8 cellular contexts compared by ENCODE assay signal in the genomic region with DNA sequence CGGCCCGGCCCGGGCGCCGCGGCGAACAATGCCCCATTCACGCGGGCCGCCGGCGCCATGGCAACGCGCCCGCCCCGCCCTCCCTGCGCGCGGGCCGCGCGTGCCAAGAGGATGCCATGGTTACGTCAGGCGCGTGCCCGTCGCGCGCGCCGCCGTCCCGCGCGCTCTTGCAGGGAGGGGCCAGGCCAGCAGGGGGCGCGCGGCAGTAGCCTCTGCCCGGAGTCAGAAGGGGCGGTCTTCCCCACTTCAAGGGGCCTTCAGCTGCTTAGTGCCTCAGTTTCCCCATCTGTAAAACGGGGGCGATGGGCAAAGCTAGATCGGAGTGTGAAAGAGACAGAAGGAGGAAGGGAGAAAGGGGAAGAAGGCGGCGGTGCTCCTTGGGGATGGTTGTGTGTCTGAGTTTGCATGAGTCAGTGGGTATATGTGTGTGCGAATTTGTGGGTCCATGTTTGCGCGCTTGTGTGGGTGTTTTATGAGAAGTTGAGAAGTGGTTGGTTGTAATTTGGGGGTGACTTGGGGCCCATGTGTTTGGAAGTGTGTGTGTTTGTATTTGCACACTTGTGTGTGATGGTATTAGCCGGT. TPM values are rescaled to one million over a fixed set of nuclear protein-coding genes. Genes with fewer than 3 reads are reported as not detected.
A peak's percentile ranks its signal among the peaks of the same experiment; 100 is the strongest.
DNase-seq lines count a peak whose midpoint lies in the region; ATAC-seq, FAIRE-seq and TF ChIP-seq lines count a peak whose summit lies in the region.

No MANE protein-coding gene starts in this region.

- peaks cover 3% of the 10 kb centered on the region for H3K27me3 Mint-ChIP-seq in activated B cell treated with CpG ODN at 0.5 μM for 24 hours

- no peak overlapping the region for H3K4me3 Mint-ChIP-seq in activated B cell treated with CpG ODN at 0.5 μM for 24 hours

- no peaks in the 10 kb centered on the region for H3K36me3 Mint-ChIP-seq in activated B cell treated with CpG ODN at 0.5 μM for 24 hours (ENCODE audit: low read depth)

- H3K4me1 Mint-ChIP-seq in activated B cell treated with CpG ODN at 0.5 μM for 24 hours, result peaks cover 5% of the 10 kb centered on the region

- CTCF ChIA-PET in activated B cell treated with CpG ODN at 0.5 μM for 24 hours (lab: Charles Lee), result interaction anchor here (1.4 to 3.8 kb wide), 3 partner anchors 30 to 111 kb away, joined by 4 to 34 read pairs (median 21); no protein-coding TSS in a partner anchor

- H3K79me2 ChIP-seq in ACC112 (ENCODE audit: control insufficient read depth, insufficient read depth, low read length, unreplicated experiment), result no peaks in the 10 kb centered on the region

- peak; percentile 72 for FAIRE-seq in GM18507 (lab: Jason Lieb, UNC)
- no peak for FAIRE-seq in bronchial epithelial cell (lab: Jason Lieb, UNC)

- no peaks in the 10 kb centered on the region for H3K27me3 ChIP-seq in ACC112 (ENCODE audit: insufficient read depth, low read length)
- H3K27me3 ChIP-seq in bronchial epithelial cell (ENCODE audit: control insufficient read depth, insufficient read depth, low read length), result peaks cover 2% of the 10 kb centered on the region
- H3K27me3 ChIP-seq in kidney epithelial cell (ENCODE audit: control insufficient read depth, insufficient read depth, low read length), result peaks cover 21% of the 10 kb centered on the region

- no peak overlapping the region for H3K27ac ChIP-seq in ACC112 (ENCODE audit: low read depth, low read length)

- TF ChIP-seq CTCF in activated B cell treated with CpG ODN at 0.5 μM for 24 hours (IDR thresholded peaks at IDR 0.05) (peak; percentile 65), bronchial epithelial cell (IDR thresholded peaks at IDR 0.05; ENCODE audit: insufficient read depth, low read length, severe bottlenecking) (peak; percentile 93), kidney epithelial cell (IDR thresholded peaks at IDR 0.05; ENCODE audit: insufficient read depth, low read length, poor library complexity, severe bottlenecking) (peak; percentile 60)

- POLR2A ChIA-PET in activated B cell treated with CpG ODN at 0.5 μM for 24 hours (lab: Charles Lee), result interaction anchor here (0.6 to 1.9 kb wide), 2 partner anchors 111 to 172 kb away, joined by 3 to 5 read pairs; no protein-coding TSS in a partner anchor

- peak; percentile 78 for ATAC-seq in activated B cell treated with CpG ODN at 0.5 μM for 24 hours (ENCODE audit: low read depth)
- no peak for ATAC-seq in HG02852 (IDR thresholded peaks at IDR 0.05; ENCODE audit: unreplicated experiment)

- no peaks in the 10 kb centered on the region for H3K9me3 Mint-ChIP-seq in activated B cell treated with CpG ODN at 0.5 μM for 24 hours

- H3K4me1 ChIP-seq in ACC112 (ENCODE audit: control insufficient read depth, insufficient read depth, low read length, unreplicated experiment), result no peaks in the 10 kb centered on the region

- DNase-seq in GM18507 (ENCODE audit: extremely low spot score, insufficient read length, low read depth), result peak; percentile 74
- DNase-seq in NCI-H2029 treated with DMSO at 0.1 percent for 48 hours (lab: John Stamatoyannopoulos, UW), result peak; percentile 18
- DNase-seq in activated B cell treated with CpG ODN at 0.5 μM for 24 hours, result peak; percentile 94
- DNase-seq in bronchial epithelial cell (ENCODE audit: low read depth), result peak; percentile 31
- DNase-seq in kidney epithelial cell (ENCODE audit: low read depth), result no peak
- peak; percentile 60 to 73 for DNase-seq in stimulated activated CD4-positive, alpha-beta T cell treated with anti-CD3 and anti-CD28 coated beads, Interleukin-15, amount 100 ng/mL, for 48 hours (ENCODE audit: low read depth in 2 of 2)

- peak overlapping the region; percentile 67 for H3K4me3 ChIP-seq in ACC112 (ENCODE audit: low read depth, low read length)
- H3K4me3 ChIP-seq in bronchial epithelial cell (ENCODE audit: low read depth, low read length), result peak overlapping the region; percentile 15
- H3K4me3 ChIP-seq in kidney epithelial cell (ENCODE audit: low read depth, low read length), result peak overlapping the region; percentile 22

- H2AFZ ChIP-seq in ACC112 (ENCODE audit: low read length, unreplicated experiment), result peak overlapping the region; percentile 62

- H3K36me3 ChIP-seq in ACC112 (ENCODE audit: insufficient read depth, low read length) (no peaks in the 10 kb centered on the region), bronchial epithelial cell (ENCODE audit: control insufficient read depth, insufficient read depth, low read length) (no peaks in the 10 kb centered on the region), kidney epithelial cell (ENCODE audit: control insufficient read depth, insufficient read depth, low read length) (no peaks in the 10 kb centered on the region)

- H3K27ac Mint-ChIP-seq in activated B cell treated with CpG ODN at 0.5 μM for 24 hours, result no peak overlapping the region

- intact Hi-C loops in activated B cell treated with CpG ODN at 0.5 μM for 24 hours (cut with micrococcal nuclease), result loop anchor here (1.0 kb wide), 5 partner anchors 51 to 172 kb away; a partner anchor contains a TSS

RNA-seq across cellular contexts. Expression of a gene that starts 11.6 kb away (rescaled TPM):
- total RNA-seq in activated B cell treated with CpG ODN at 0.5 μM for 24 hours (2.6 and 2.7 TPM in 2 replicates), bronchial epithelial cell (5.4 and 5.8 TPM in 2 replicates), kidney epithelial cell (6.7 and 9.7 TPM in 2 replicates)

RNA-seq across cellular contexts. Expression of a gene that starts 14.3 kb away (rescaled TPM):
- total RNA-seq in activated B cell treated with CpG ODN at 0.5 μM for 24 hours (not detected in 2 replicates), bronchial epithelial cell (not detected in 2 replicates), kidney epithelial cell (not detected in 2 replicates)

RNA-seq across cellular contexts. Expression of a gene that starts 26.6 kb away (rescaled TPM):
- 16.7 and 19.6 TPM in 2 replicates for total RNA-seq in activated B cell treated with CpG ODN at 0.5 μM for 24 hours
- 27.1 and 36.0 TPM in 2 replicates for total RNA-seq in bronchial epithelial cell
- total RNA-seq in kidney epithelial cell, result 60.1 and 78.0 TPM in 2 replicates

RNA-seq across cellular contexts. Expression of a gene that starts 38.0 kb away (rescaled TPM):
- total RNA-seq in activated B cell treated with CpG ODN at 0.5 μM for 24 hours (106 and 112 TPM in 2 replicates), bronchial epithelial cell (91.1 and 120 TPM in 2 replicates), kidney epithelial cell (138 and 146 TPM in 2 replicates)

RNA-seq across cellular contexts. Expression of a gene that starts 45.2 kb away (rescaled TPM):
- total RNA-seq in activated B cell treated with CpG ODN at 0.5 μM for 24 hours (721 and 802 TPM in 2 replicates), bronchial epithelial cell (1,002 and 1,570 TPM in 2 replicates), kidney epithelial cell (936 and 958 TPM in 2 replicates)

Comparison
In these comparisons a context has a peak if more than half of its experiments do, and no peak if none do; other contexts are left out.
1. H3K4me3 ChIP-seq: peak in every context shown above with its lines; median percentile 67 in ACC112; 22 in kidney epithelial cell; 15 in bronchial epithelial cell.